In genomic region chr11:16606784-16607674, GRCh38 we compare ENCODE assay signal across 8 cellular contexts.
DNase-seq lines count a peak whose midpoint lies in the region; ATAC-seq and TF ChIP-seq lines count a peak whose summit lies in the region.

No MANE protein-coding gene starts in this region.

- no peak for TF ChIP-seq CTCF in RWPE2 (IDR thresholded peaks at IDR 0.05; ENCODE audit: poor library complexity, severe bottlenecking)

- ATAC-seq in RWPE2 (ENCODE audit: low read depth) (peak; percentile 46), esophagus mucosa (peak; percentile 20)

- H3K27me3 ChIP-seq in RWPE2 (ENCODE audit: insufficient read depth, poor library complexity, severe bottlenecking) (peaks cover 70% of the 10 kb centered on the region), muscle layer of duodenum (ENCODE audit: low read depth, low read length) (peaks cover 71% of the 10 kb centered on the region)

- no peak overlapping the region for H3K27ac ChIP-seq in RWPE2 (ENCODE audit: poor library complexity, severe bottlenecking)
- peak overlapping the region; percentile 76 for H3K27ac ChIP-seq in muscle layer of duodenum (ENCODE audit: low read length)

- DNase-seq in NCI-H1417 (lab: John Stamatoyannopoulos, UW), result peak; percentile 30 to 79 (median 79)
- DNase-seq in NCI-H1417 treated with DMSO at 0.1 percent for 48 hours (lab: John Stamatoyannopoulos, UW), result no peak
- DNase-seq in RWPE2 (ENCODE audit: low spot score), result peak; percentile 47
- no peak for DNase-seq in NCI-H2171 (lab: John Stamatoyannopoulos, UW)
- no peak for DNase-seq in mucosa of gallbladder (ENCODE audit: low spot score)
- no peak for DNase-seq in NCI-H187 treated with DMSO at 0.1 percent for 48 hours (lab: John Stamatoyannopoulos, UW)

- H3K4me1 ChIP-seq in RWPE2 (ENCODE audit: insufficient read depth, poor library complexity, severe bottlenecking), result no peaks in the 10 kb centered on the region
- H3K4me1 ChIP-seq in muscle layer of duodenum (ENCODE audit: control insufficient read depth in 1 of 2, insufficient read depth in 2 of 2, low read length in 2 of 2), result peaks cover 0 to 38% of the 10 kb centered on the region in 2 donors

- H3K9me3 ChIP-seq in RWPE2 (ENCODE audit: severe bottlenecking), result no peaks in the 10 kb centered on the region
- no peaks in the 10 kb centered on the region for H3K9me3 ChIP-seq in muscle layer of duodenum (ENCODE audit: control insufficient read depth in 1 of 2, low read length in 2 of 2)

- H3K36me3 ChIP-seq in RWPE2 (ENCODE audit: low read depth) (no peaks in the 10 kb centered on the region), muscle layer of duodenum (ENCODE audit: control insufficient read depth in 1 of 2, insufficient read depth in 2 of 2, low read length in 2 of 2) (no peaks in the 10 kb centered on the region)

- H3K4me3 ChIP-seq in RWPE2 (ENCODE audit: severe bottlenecking), result peak overlapping the region; percentile 41
- peak overlapping the region; percentile 70 to 80 for H3K4me3 ChIP-seq in muscle layer of duodenum (ENCODE audit: low read depth in 1 of 2, low read length in 2 of 2)

Comparison
In these comparisons a context has a peak if more than half of its experiments do, and no peak if none do; other contexts are left out.
1. DNase-seq: peak in NCI-H1417 (3 of 3) and RWPE2 (single experiment); none in NCI-H1417 treated with DMSO at 0.1 percent for 48 hours (single experiment), NCI-H2171 (single experiment), mucosa of gallbladder (single experiment) and NCI-H187 treated with DMSO at 0.1 percent for 48 hours (single experiment).